ENCODE assay signal across 8 cellular contexts in the genomic region with DNA sequence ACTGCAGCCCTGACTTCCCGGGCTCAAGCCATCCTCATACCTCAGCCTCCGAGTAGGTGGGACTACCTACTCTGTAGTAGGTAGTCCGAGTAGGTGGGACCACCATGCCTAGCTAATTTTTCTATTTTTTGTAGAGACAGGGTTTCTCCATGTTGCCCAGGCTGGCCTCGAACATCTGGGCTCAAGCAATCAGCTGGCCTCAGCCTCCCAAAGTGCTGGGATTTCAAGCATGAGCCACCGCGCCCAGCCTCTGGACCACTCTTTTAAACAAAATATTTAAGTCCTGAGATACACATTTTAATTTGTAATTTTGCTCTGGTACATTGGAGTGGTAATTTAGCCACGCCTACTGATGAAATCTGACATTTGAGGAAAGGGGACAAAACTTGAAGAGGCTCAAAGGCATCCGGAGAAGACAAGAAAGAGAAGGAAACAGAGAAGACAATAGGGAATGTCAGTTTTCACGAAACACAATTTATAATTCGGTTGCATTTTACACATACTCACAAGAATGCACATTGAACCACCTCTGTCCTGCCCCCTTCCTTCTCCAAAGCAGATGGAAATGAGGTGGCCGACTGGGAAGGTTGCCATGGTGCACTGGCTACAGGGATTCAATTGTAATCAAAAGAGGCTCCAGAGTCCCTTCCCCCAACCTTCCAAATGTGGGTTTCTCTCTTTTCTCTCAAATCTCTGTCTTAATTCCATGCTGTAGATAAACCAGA. TPM values are rescaled to one million over a fixed set of nuclear protein-coding genes. Genes with fewer than 3 reads are reported as not detected.
A peak's percentile ranks its signal among the peaks of the same experiment; 100 is the strongest.
DNase-seq lines count a peak whose midpoint lies in the region; ATAC-seq and TF ChIP-seq lines count a peak whose summit lies in the region.

No MANE protein-coding gene starts in this region.

- H3K4me1 ChIP-seq in mammary epithelial cell (ENCODE audit: insufficient read depth, low read length): peaks cover 21% of the 10 kb centered on the region
- H3K4me1 ChIP-seq in left lung: peaks cover 5 to 52% of the 10 kb centered on the region in 2 donors

- DNase-seq in AG10803 (ENCODE audit: low read depth) (peak; percentile 92), NCI-H1694 treated with DMSO at 0.1 percent for 48 hours (lab: John Stamatoyannopoulos, UW) (peak; percentile 68), mammary epithelial cell (peak; percentile 73), left lung (peak in 1 of 2 donors; percentile 55), GM10248 (ENCODE audit: extremely low spot score) (no peak)
- DNase-seq in activated CD8-positive, alpha-beta memory T cell treated with anti-CD3 and anti-CD28 coated beads, Interleukin-2, amount 50 U/mL, for 4 hours: no peak

- POLR2A ChIA-PET in GM10248 (lab: Yijun Ruan, JAX): interaction anchor here (0.6 to 1.0 kb wide), 2 partner anchors 68 to 358 kb away, joined by 3 to 5 read pairs; no protein-coding TSS in a partner anchor

- no peak for TF ChIP-seq CTCF in AG10803 (conservative IDR thresholded peaks at IDR 0.05; ENCODE audit: low read length)
- TF ChIP-seq CTCF in mammary epithelial cell (conservative IDR thresholded peaks at IDR 0.05 in 1 of 2, IDR thresholded peaks at IDR 0.05 in 1 of 2; ENCODE audit: extremely low read depth in 1 of 2, insufficient read depth in 1 of 2, low read depth in 1 of 2, low read length in 2 of 2): no peak
- no peak for TF ChIP-seq CTCF in left lung (IDR thresholded peaks at IDR 0.05)
- TF ChIP-seq CTCF in GM10248 (IDR thresholded peaks at IDR 0.05; ENCODE audit: control extremely low read depth, extremely low read depth, low read depth, missing control alignments): no peak

- no peak overlapping the region; the same call in 1 of the 2 replicates for H3K4me3 ChIP-seq in AG10803 (ENCODE audit: low read length)
- no peak overlapping the region for H3K4me3 ChIP-seq in mammary epithelial cell (replicated peaks in 1 of 3; ENCODE audit: insufficient read depth in 1 of 3, low read depth in 2 of 3, low read length in 3 of 3)
- no peak overlapping the region for H3K4me3 ChIP-seq in left lung

- H3K27me3 ChIP-seq in mammary epithelial cell (ENCODE audit: insufficient read depth, low read length) (no peaks in the 10 kb centered on the region), left lung (no peaks in the 10 kb centered on the region)

- no peaks in the 10 kb centered on the region for H3K9me3 ChIP-seq in mammary epithelial cell (replicated peaks; ENCODE audit: insufficient read depth, low read length)
- no peaks in the 10 kb centered on the region for H3K9me3 ChIP-seq in left lung

- no peaks in the 10 kb centered on the region for H3K79me2 ChIP-seq in mammary epithelial cell (ENCODE audit: insufficient read depth, low read length)

- WGBS in mammary epithelial cell (ENCODE audit: low coverage, missing lambda C conversion rate): 53% methylated on average over 11 of the region's 11 CpGs

- H2AFZ ChIP-seq in mammary epithelial cell (ENCODE audit: low read depth, low read length): peak overlapping the region; percentile 69

- dilution Hi-C loops in mammary epithelial cell (cut with HindIII; ENCODE audit: low sequenced_read_pairs): loop anchor here (10.0 kb wide), 1 partner anchor 134 kb away; a partner anchor contains a TSS

- intact Hi-C loops in mammary epithelial cell (cut with micrococcal nuclease) (no loop called here), left lung (cut with DNase I) (loop anchor here in 1 of 2 donors (5.0 kb wide), 1 partner anchor 34 kb away; no protein-coding TSS in a partner anchor)

- CTCF ChIA-PET in mammary epithelial cell (lab: Charles Lee; ENCODE audit: low non-redundant PET): no interaction called here
- CTCF ChIA-PET in GM10248 (lab: Yijun Ruan, JAX): no interaction called here

- no TSS peak for BruUV-seq in mammary epithelial cell (replicated peaks; lab: Mats Ljungman, UMichigan)

- ATAC-seq in left lung (no peak), HG03045 (IDR thresholded peaks at IDR 0.05; ENCODE audit: unreplicated experiment) (no peak), HG02642 (IDR thresholded peaks at IDR 0.05; ENCODE audit: poor library complexity, unreplicated experiment) (no peak)

- H3K36me3 ChIP-seq in mammary epithelial cell (ENCODE audit: insufficient read depth, low read length) (no peaks in the 10 kb centered on the region), left lung (no peaks in the 10 kb centered on the region)

- H3K27ac ChIP-seq in mammary epithelial cell (ENCODE audit: insufficient read depth, low read depth, low read length): peak overlapping the region; percentile 29
- peak overlapping the region; percentile 3 to 20 for H3K27ac ChIP-seq in left lung

- peak overlapping the region; percentile 67 for H3K4me2 ChIP-seq in mammary epithelial cell (ENCODE audit: insufficient read depth, low read depth, low read length)

- in situ Hi-C loops in mammary epithelial cell (cut with MboI; ENCODE audit: low sequenced_read_pairs in 2 of 2): no loop called here

- no peak overlapping the region for H3K9ac ChIP-seq in mammary epithelial cell (ENCODE audit: insufficient read depth, low read length)

- H4K20me1 ChIP-seq in mammary epithelial cell (ENCODE audit: insufficient read depth, low read length): no peaks in the 10 kb centered on the region

RNA-seq across cellular contexts. Expression of a gene that starts 9.7 kb away (rescaled TPM):
- 100 to 1,000 TPM; 194 to 540 TPM for total RNA-seq in mammary epithelial cell
- polyA plus RNA-seq in mammary epithelial cell: 680 TPM
- polyA minus RNA-seq in mammary epithelial cell: 1,013 TPM
- 100 to 1,000 TPM; 205 to 235 TPM for total RNA-seq in left lung

Comparison
In these comparisons a context has a peak if more than half of its experiments do, and no peak if none do; other contexts are left out.
1. DNase-seq: peak in AG10803 (single experiment), NCI-H1694 treated with DMSO at 0.1 percent for 48 hours (single experiment) and mammary epithelial cell (single experiment); none in activated CD8-positive, alpha-beta memory T cell treated with anti-CD3 and anti-CD28 coated beads, Interleukin-2, amount 50 U/mL, for 4 hours (single experiment) and GM10248 (single experiment).